8 cellular contexts compared by ENCODE assay signal in genomic region chr12:57175428-57176138, GRCh38. TPM values are rescaled to one million over a fixed set of nuclear protein-coding genes. Genes with fewer than 3 reads are reported as not detected.
A peak's percentile ranks its signal among the peaks of the same experiment; 100 is the strongest.
DNase-seq lines count a peak whose midpoint lies in the region; ATAC-seq and TF ChIP-seq lines count a peak whose summit lies in the region.

No MANE protein-coding gene starts in this region.

- peak overlapping the region in 2 of 5 donors; percentile 8 to 21 for H3K27ac ChIP-seq in adrenal gland
- peak overlapping the region; percentile 46 for H3K27ac ChIP-seq in left ventricle myocardium inferior (replicated peaks)

- intact Hi-C loops in adrenal gland (cut with DNase I) (loop anchor here in 1 of 2 donors (5.0 kb wide), 1 partner anchor 43 kb away; no protein-coding TSS in a partner anchor), left ventricle myocardium inferior (cut with micrococcal nuclease) (no loop called here)

- H3K4me3 ChIP-seq in adrenal gland (no peak overlapping the region), left ventricle myocardium inferior (no peak overlapping the region)

- no peaks in the 10 kb centered on the region for H3K27me3 ChIP-seq in adrenal gland
- no peaks in the 10 kb centered on the region for H3K27me3 ChIP-seq in left ventricle myocardium inferior (ENCODE audit: low read depth)

- no peaks in the 10 kb centered on the region for H3K4me1 ChIP-seq in adrenal gland (replicated peaks in 1 of 2)
- no peaks in the 10 kb centered on the region for H3K4me1 ChIP-seq in left ventricle myocardium inferior

- DNase-seq in COR-L47 (lab: John Stamatoyannopoulos, UW) (peak; percentile 90), RPMI8226 (peak; percentile 61), adrenal gland (peak; percentile 67 to 90 (median 82)), left ventricle myocardium inferior (peak; percentile 87), retina (peak; percentile 76), kidney glomerular epithelial cell (lab: John Stamatoyannopoulos, UW) (no peak)

- peaks cover 0 to 82% of the 10 kb centered on the region in 2 donors for H3K36me3 ChIP-seq in adrenal gland (replicated peaks in 1 of 2)
- H3K36me3 ChIP-seq in left ventricle myocardium inferior, result peaks cover 68% of the 10 kb centered on the region

- no peak for ATAC-seq in HG03159 (IDR thresholded peaks at IDR 0.05; ENCODE audit: unreplicated experiment)

- peak; percentile 96 for TF ChIP-seq CTCF in LNCAP (IDR thresholded peaks at IDR 0.05)
- peak; percentile 55 to 79 (median 70) for TF ChIP-seq CTCF in adrenal gland (IDR thresholded peaks at IDR 0.05)
- peak; percentile 81 for TF ChIP-seq CTCF in left ventricle myocardium inferior (IDR thresholded peaks at IDR 0.05; ENCODE audit: borderline replicate concordance)

- 59 to 72% (median 62%) methylated on average over 16 to 29 of the region's 29 CpGs for WGBS in adrenal gland, 4 donors

- H3K9me3 ChIP-seq in adrenal gland (replicated peaks in 1 of 3), result no peaks in the 10 kb centered on the region
- no peaks in the 10 kb centered on the region for H3K9me3 ChIP-seq in left ventricle myocardium inferior (replicated peaks)

- TF ChIP-seq POLR2A in adrenal gland (IDR thresholded peaks at IDR 0.05), result no peak

RNA-seq across cellular contexts. Expression of gene LRP1-AS, which starts 28.2 kb away (rescaled TPM):
- total RNA-seq in adrenal gland, result not detected
- not detected for polyA plus RNA-seq in adrenal gland
- total RNA-seq in left ventricle myocardium inferior, result not detected

RNA-seq across cellular contexts. Expression of gene NXPH4, which starts 41.0 kb away (rescaled TPM):
- total RNA-seq in adrenal gland, result 1 to 10 TPM in 1 of 8 donors, under 1 TPM in 4, not detected in 3; 0.15 to 3.7 (median 0.42) TPM
- 1 to 10 TPM in 2 of 3 donors, under 1 TPM in 1; 0.62 to 1.7 (median 1.2) TPM for polyA plus RNA-seq in adrenal gland
- 0.44 TPM for total RNA-seq in left ventricle myocardium inferior

RNA-seq across cellular contexts. Expression of gene LRP1, which starts 47.3 kb away (rescaled TPM):
- total RNA-seq in adrenal gland (100 to 1,000 TPM; 126 to 307 (median 179) TPM), left ventricle myocardium inferior (61.0 TPM)
- polyA plus RNA-seq in adrenal gland, result 10 to 100 TPM; 21.2 to 81.0 (median 59.2) TPM

RNA-seq across cellular contexts. Expression of gene SHMT2, which starts 53.9 kb away (rescaled TPM):
- total RNA-seq in adrenal gland (10 to 100 TPM; 57.0 to 94.7 (median 71.8) TPM), left ventricle myocardium inferior (22.9 TPM)
- 10 to 100 TPM; 25.2 to 43.0 (median 29.0) TPM for polyA plus RNA-seq in adrenal gland
